Comparison of ENCODE assay signal across 1 cellular context in genomic region chr18:50268022-50268747, GRCh38.
TF ChIP-seq lines count a peak whose summit lies in the region.

No MANE protein-coding gene starts in this region.

TF ChIP-seq in HepG2, 621 proteins besides CTCF, POLR2A, EP300 and RAD21 (continued from another document):
- TF ChIP-seq ZFP91 (CRISPR knock-in tag; IDR thresholded peaks at IDR 0.05; ENCODE audit: borderline replicate concordance), result 0 out of 2 replicates have a peak, but pooled peaks have one; percentile 27
- TF ChIP-seq KLF13 (CRISPR knock-in tag; IDR thresholded peaks at IDR 0.05), result no peak
- no peak for TF ChIP-seq ZNF7 (CRISPR knock-in tag; IDR thresholded peaks at IDR 0.05)
- no peak for TF ChIP-seq RXRA (CRISPR knock-in tag; IDR thresholded peaks at IDR 0.05)
- no peak for TF ChIP-seq KDM4B (CRISPR knock-in tag; IDR thresholded peaks at IDR 0.05)
- no peak for TF ChIP-seq HMG20B (CRISPR knock-in tag; conservative IDR thresholded peaks at IDR 0.05)
- TF ChIP-seq NFE2L1 (CRISPR knock-in tag; IDR thresholded peaks at IDR 0.05; ENCODE audit: borderline replicate concordance), result no peak
- TF ChIP-seq TEAD3 (CRISPR knock-in tag; optimal IDR thresholded peaks at IDR 0.05; ENCODE audit: borderline replicate concordance), result no peak
- peak; percentile 47; the same call in 1 of the 2 replicates for TF ChIP-seq RBFOX2 (IDR thresholded peaks at IDR 0.05; ENCODE audit: low read depth, low read length)
- no peak for TF ChIP-seq IKZF5 (CRISPR knock-in tag; IDR thresholded peaks at IDR 0.05)
- TF ChIP-seq ZNF710 (CRISPR knock-in tag; IDR thresholded peaks at IDR 0.05; ENCODE audit: borderline replicate concordance), result no peak
TF ChIP-seq in HepG2: peak in this region for 7.
